Comparison of ENCODE assay signal across 1 cellular context in genomic region chr19:38687837-38688378, GRCh38.
TF ChIP-seq lines count a peak whose summit lies in the region.

No MANE protein-coding gene starts in this region.

TF ChIP-seq in HepG2, 621 proteins besides CTCF, POLR2A, EP300 and RAD21:
- TF ChIP-seq ZUFSP (CRISPR knock-in tag; IDR thresholded peaks at IDR 0.05; ENCODE audit: borderline replicate concordance) (no peak), RBM22 (optimal IDR thresholded peaks at IDR 0.05; ENCODE audit: low read length) (peak; percentile 53)
